ENCODE assay signal across 10 cellular contexts in the genomic region with DNA sequence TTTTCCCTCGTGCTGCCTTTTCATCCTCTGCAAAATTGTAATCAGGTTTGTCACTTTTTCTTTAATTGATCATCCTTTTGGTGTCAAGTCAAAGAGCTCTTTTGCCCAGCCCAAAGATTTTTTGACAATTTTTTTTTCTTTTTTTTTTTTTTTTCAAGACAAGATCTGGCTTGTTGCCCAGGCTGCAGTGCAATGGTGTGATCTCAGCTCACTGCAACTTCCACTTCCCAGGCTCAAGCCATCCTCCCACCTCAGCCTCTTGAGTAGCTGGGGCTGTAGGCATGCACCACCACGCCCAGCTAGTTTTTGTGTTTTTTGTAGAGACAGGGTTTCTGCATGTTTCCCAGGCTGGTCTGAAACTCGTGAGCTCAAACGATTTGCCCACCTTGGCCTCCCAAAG. TPM values are rescaled to one million over a fixed set of nuclear protein-coding genes. Genes with fewer than 3 reads are reported as not detected.
A peak's percentile ranks its signal among the peaks of the same experiment; 100 is the strongest.
DNase-seq lines count a peak whose midpoint lies in the region; ATAC-seq, FAIRE-seq and TF ChIP-seq lines count a peak whose summit lies in the region.
"Had no signal": no experiment of that assay in that cellular context is flagged by ENCODE, and none has a peak within 500 bp of the region (broad histone marks: within the 10 kb centered on the region; RNA-seq: fewer than 3 reads in every experiment).

No MANE protein-coding gene starts in this region.

- intact Hi-C loops in K562 (cut with micrococcal nuclease) = no loop called here

- no peak for TF ChIP-seq POLR2A in K562 (conservative IDR thresholded peaks at IDR 0.05)
- no peak for TF ChIP-seq POLR2A in GM18505 (IDR thresholded peaks at IDR 0.05; ENCODE audit: borderline replicate concordance, extremely low read depth, insufficient read depth, insufficient read length)

- H3K36me3 ChIP-seq in K562 (ENCODE audit: control insufficient read depth, insufficient read depth, low read length) = peaks cover 71% of the 10 kb centered on the region; the same call in 2 of the 3 replicates

- 0 out of 3 replicates have a peak, but pooled peaks cover 3% of the 10 kb centered on the region for H3K79me2 ChIP-seq in K562 (ENCODE audit: control insufficient read depth, insufficient read depth, low read length)

- in situ Hi-C loops in K562 (cut with MboI) = no loop called here

- H2AFZ ChIP-seq in K562 (ENCODE audit: low read depth, low read length) = no peak overlapping the region

- DNase-seq in DMS53 (lab: John Stamatoyannopoulos, UW) = peak; percentile 26
- no peak for DNase-seq in DMS53 treated with DMSO at 0.1 percent for 48 hours (lab: John Stamatoyannopoulos, UW; ENCODE audit: unreplicated experiment)
- DNase-seq in LHCN-M2 (ENCODE audit: low read depth) = peak; percentile 24
- peak in 1 of 4 experiments; percentile 51 for DNase-seq in K562 (ENCODE audit: extremely low read depth in 1 of 4, low spot score in 3 of 4)
- DNase-seq in lung microvascular endothelial cell (ENCODE audit: low read depth in 2 of 2) = peak; percentile 5 to 66
- no peak for DNase-seq in NCI-H774 (lab: John Stamatoyannopoulos, UW)
- no peak for DNase-seq in frontal cortex (ENCODE audit: low spot score in 2 of 2)
- DNase-seq: activated CD4-positive, alpha-beta T cell treated with anti-CD3 and anti-CD28 coated beads for 4 hours had no signal

- peak; percentile 83 for FAIRE-seq in K562 (lab: Jason Lieb, UNC)
- no peak for FAIRE-seq in frontal cortex (lab: Jason Lieb, UNC)

- no peak overlapping the region for H3K4me2 ChIP-seq in K562 (ENCODE audit: insufficient read depth, low read length)

- H3K9me1 ChIP-seq in K562 (ENCODE audit: control insufficient read depth, insufficient read depth, low read length) = no peaks in the 10 kb centered on the region

- no peaks in the 10 kb centered on the region for H3K27me3 ChIP-seq in K562 (ENCODE audit: control insufficient read depth in 2 of 2, insufficient read depth in 2 of 2, low read length in 2 of 2)

- 24% methylated on average over 4 of the region's 4 CpGs for WGBS in K562 (ENCODE audit: insufficient coverage, low coverage, missing lambda C conversion rate)

- no peak for TF ChIP-seq EP300 in K562 (IDR thresholded peaks at IDR 0.05; ENCODE audit: low read length)

- ATAC-seq in K562 (peak; percentile 80), GM18505 (IDR thresholded peaks at IDR 0.05; ENCODE audit: unreplicated experiment) (no peak)

- no peak for TF ChIP-seq CTCF in K562 (IDR thresholded peaks at IDR 0.05 in 2 of 3, conservative IDR thresholded peaks at IDR 0.05 in 1 of 3; ENCODE audit: insufficient read depth in 2 of 3, low read depth in 1 of 3, low read length in 3 of 3)

- no peaks in the 10 kb centered on the region for H4K20me1 ChIP-seq in K562 (replicated peaks; ENCODE audit: control insufficient read depth, insufficient read depth, low read length)

- H3K4me1 ChIP-seq in K562 (replicated peaks in 1 of 2; ENCODE audit: control insufficient read depth in 2 of 2, insufficient read depth in 2 of 2, low read length in 2 of 2) = peaks cover 0 to 3% of the 10 kb centered on the region in 2 experiments; a peak in 1 of 5 replicates

- H3K9me3 ChIP-seq in K562 (replicated peaks; ENCODE audit: control insufficient read depth, insufficient read depth, low read depth, low read length) = no peaks in the 10 kb centered on the region

- no TSS peak for BruUV-seq in K562 (replicated peaks; lab: Mats Ljungman, UMichigan)

- H3K4me3 ChIP-seq in K562 = no peak overlapping the region

- no peak overlapping the region; the same call in 2 of the 3 replicates for H3K27ac ChIP-seq in K562 (ENCODE audit: extremely low read depth, low read depth, low read length)
- H3K27ac ChIP-seq: 22Rv1 had no signal

- no peak for TF ChIP-seq RAD21 in K562 (CRISPR knock-in tag; conservative IDR thresholded peaks at IDR 0.05 in 1 of 2, IDR thresholded peaks at IDR 0.05 in 1 of 2)

- POLR2A ChIA-PET in K562 (lab: Yijun Ruan, JAX) = interaction anchor here (0.6 to 1.8 kb wide), 4 partner anchors 11 to 99 kb away, joined by 3 to 6 read pairs (median 4); partner anchors contain the start of gene RAD17

- CTCF ChIA-PET in K562 (lab: Yijun Ruan, JAX; ENCODE audit: low intra/inter-chr PET ratio) = no interaction called here

- no peak overlapping the region for H3K9ac ChIP-seq in K562 (ENCODE audit: insufficient read depth in 1 of 2, low read depth in 2 of 2, low read length in 2 of 2)

TF ChIP-seq in K562, 482 proteins besides CTCF, POLR2A, EP300 and RAD21:
- TF ChIP-seq JUND (IDR thresholded peaks at IDR 0.05; ENCODE audit: borderline replicate concordance, low read depth, low read length) = 0 out of 2 replicates have a peak, but pooled peaks have one; percentile 26
- TF ChIP-seq JUND (tag; IDR thresholded peaks at IDR 0.05; ENCODE audit: borderline replicate concordance, low read depth, low read length) = no peak; the same call in 2 of the 3 replicates
- TF ChIP-seq HDAC1 (IDR thresholded peaks at IDR 0.05) = 0 out of 4 replicates have a peak, but pooled peaks of 1 of the 2 experiments have one; percentile 21
- TF ChIP-seq ATF7 (IDR thresholded peaks at IDR 0.05) = 0 out of 2 replicates have a peak, but pooled peaks have one; percentile 26
- peak; percentile 47; the same call in 1 of the 2 replicates for TF ChIP-seq SMARCA4 (IDR thresholded peaks at IDR 0.05)
- no peak for TF ChIP-seq CBX1 (IDR thresholded peaks at IDR 0.05; ENCODE audit: low read depth)
- peak; percentile 34 to 38; a peak in 2 of 4 replicates for TF ChIP-seq NRF1 (conservative IDR thresholded peaks at IDR 0.05 in 1 of 2, IDR thresholded peaks at IDR 0.05 in 1 of 2)
- TF ChIP-seq RBM34 (IDR thresholded peaks at IDR 0.05; ENCODE audit: borderline replicate concordance, insufficient read depth, low read length) = no peak
- TF ChIP-seq NFIC (IDR thresholded peaks at IDR 0.05) = peak; percentile 90
- no peak for TF ChIP-seq ZFX (CRISPR knock-in tag; IDR thresholded peaks at IDR 0.05)
- peak; percentile 93 for TF ChIP-seq ZNF384 (IDR thresholded peaks at IDR 0.05; ENCODE audit: low read depth, low read length)
- TF ChIP-seq ZNF766 (CRISPR knock-in tag; conservative IDR thresholded peaks at IDR 0.05) = 0 out of 2 replicates have a peak, but pooled peaks have one; percentile 37
- TF ChIP-seq ARID1B (IDR thresholded peaks at IDR 0.05) = 0 out of 2 replicates have a peak, but pooled peaks have one; percentile 16
- TF ChIP-seq ZEB2 (IDR thresholded peaks at IDR 0.05) = no peak
- no peak for TF ChIP-seq FIP1L1 (IDR thresholded peaks at IDR 0.05; ENCODE audit: low read depth, low read length, poor library complexity, severe bottlenecking)
- TF ChIP-seq NFATC3 (IDR thresholded peaks at IDR 0.05) = 0 out of 2 replicates have a peak, but pooled peaks have one; percentile 55
- TF ChIP-seq ZNF764 (CRISPR knock-in tag; IDR thresholded peaks at IDR 0.05; ENCODE audit: low read depth) = no peak
- peak; percentile 45; the same call in 1 of the 2 replicates for TF ChIP-seq DPF2 (IDR thresholded peaks at IDR 0.05)
- TF ChIP-seq RB1 (IDR thresholded peaks at IDR 0.05; ENCODE audit: low read depth) = no peak
- TF ChIP-seq HDGF (IDR thresholded peaks at IDR 0.05) = no peak
- TF ChIP-seq ETV5 (CRISPR knock-in tag; IDR thresholded peaks at IDR 0.05; ENCODE audit: low read depth) = no peak

RNA-seq across cellular contexts. Expression of gene CDK7, which starts 36.7 kb away (rescaled TPM):
- total RNA-seq in LHCN-M2 (2014; rRNA removed) = 38.3 and 43.3 TPM in 2 replicates
- polyA plus RNA-seq in LHCN-M2 (2012) = 40.0 TPM
- total RNA-seq in K562 (2011; cell fraction: chromatin; rRNA removed; ENCODE audit: low replicate concordance) = 174 and 234 TPM in 2 replicates
- total RNA-seq in K562 (2011; cell fraction: nucleolus; rRNA removed) = 274 and 307 TPM in 2 replicates
- total RNA-seq in K562 (2011; cell fraction: nucleoplasm; rRNA removed) = 170 and 191 TPM in 2 replicates
- total RNA-seq in K562 (2014; rRNA removed) = 44.0 and 55.9 TPM in 2 replicates
- total RNA-seq in K562 (2014; rRNA removed; fragmentation: Illumina TruSeq; extraction: Trizol) = 68.8 and 75.3 TPM in 2 replicates
- 64.8 and 65.3 TPM in 2 replicates for total RNA-seq in K562 (2015; rRNA removed; fragmentation: Illumina TruSeq; extraction: Trizol)
- total RNA-seq in K562 (2021) = 41.2 and 41.7 TPM in 2 replicates
- polyA plus RNA-seq in K562 (2011; rRNA removed) = 55.5 and 68.3 TPM in 2 replicates
- polyA plus RNA-seq in K562 (2011; cell fraction: cytosol; rRNA removed) = 16.5 and 37.0 TPM in 2 replicates
- polyA plus RNA-seq in K562 (2011; cell fraction: nucleus; rRNA removed) = 76.0 and 84.4 TPM in 2 replicates
- 40.3 and 77.9 TPM in 2 replicates for polyA plus RNA-seq in K562 (2012)
- polyA plus RNA-seq in K562 (2014; fragmentation: Illumina TruSeq; extraction: Trizol) = 61.1 and 63.6 TPM in 2 replicates
- 100 to 1,000 TPM; 143 TPM for polyA plus RNA-seq in K562 (2014; fragmentation: Nextera tagmentation; extraction: Ambion mirVana)
- polyA plus RNA-seq in K562 (2014; rRNA removed) = 58.3 and 70.8 TPM in 2 replicates
- 53.8 and 54.2 TPM in 2 replicates for polyA minus RNA-seq in K562 (2011; rRNA and poly(A)+ RNA removed)
- polyA minus RNA-seq in K562 (2011; cell fraction: cytosol; rRNA and poly(A)+ RNA removed) = 36.6 and 57.6 TPM in 2 replicates
- 106 and 133 TPM in 2 replicates for polyA minus RNA-seq in K562 (2011; cell fraction: nucleus; rRNA and poly(A)+ RNA removed)
- total RNA-seq in lung microvascular endothelial cell = 22.4 and 31.2 TPM in 2 replicates
- total RNA-seq in frontal cortex = 51.8 TPM

Comparison
In these comparisons a context has a peak if more than half of its experiments do, and no peak if none do; other contexts are left out.
1. DNase-seq: peak in DMS53 (single experiment), LHCN-M2 (single experiment) and lung microvascular endothelial cell (2 of 2); none in DMS53 treated with DMSO at 0.1 percent for 48 hours (single experiment), NCI-H774 (single experiment) and frontal cortex (0 of 2).